In the genomic region with DNA sequence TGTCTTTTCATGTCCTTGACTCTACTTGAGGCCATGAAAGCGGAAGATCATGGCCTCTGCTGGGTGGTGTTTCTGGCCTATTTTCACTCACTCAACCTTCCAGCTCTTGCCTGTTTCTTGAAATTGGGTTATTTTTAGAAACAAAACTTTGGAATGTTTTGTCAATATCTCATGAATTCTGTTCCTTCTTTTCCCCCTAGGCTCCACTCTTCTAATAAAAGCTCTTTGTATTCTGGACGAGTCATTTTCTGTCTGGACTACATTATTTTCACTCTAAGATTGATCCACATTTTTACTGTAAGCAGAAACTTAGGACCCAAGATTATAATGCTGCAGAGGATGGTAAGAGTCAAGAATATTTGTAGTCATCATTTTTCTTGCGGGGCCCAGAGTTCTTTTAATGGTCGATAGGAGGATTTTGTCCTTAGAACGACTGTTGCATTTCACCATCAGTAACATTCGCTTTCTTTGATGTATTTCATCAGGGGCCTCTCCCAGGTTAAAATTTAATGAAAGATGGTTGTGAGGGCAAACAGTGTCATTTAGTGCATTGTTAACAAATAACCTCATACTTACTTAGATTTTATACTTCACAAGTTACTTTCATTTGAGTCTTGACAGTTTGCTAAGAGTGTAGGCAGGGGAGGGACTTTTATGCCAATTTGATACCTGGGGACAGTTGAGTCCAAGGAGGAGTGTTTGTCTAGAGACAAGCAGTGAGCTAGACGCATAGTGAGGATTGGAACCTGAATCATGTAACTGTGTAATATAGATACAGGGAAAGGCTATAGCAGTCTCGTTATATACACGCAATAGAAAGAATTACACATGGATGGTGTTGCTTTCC, we compare ENCODE assay signal across 18 cellular contexts.
DNase-seq lines count a peak whose midpoint lies in the region; ATAC-seq, FAIRE-seq and TF ChIP-seq lines count a peak whose summit lies in the region.
"Had no signal": no experiment of that assay in that cellular context is flagged by ENCODE, and none has a peak within 500 bp of the region (broad histone marks: within the 10 kb centered on the region; RNA-seq: fewer than 3 reads in every experiment).

No MANE protein-coding gene starts in this region.

- H2AFZ ChIP-seq in mammary epithelial cell (ENCODE audit: low read depth, low read length) (peak overlapping the region; percentile 47), HepG2 (ENCODE audit: low read length) (no peak overlapping the region)

- no peak for TF ChIP-seq RAD21 in HepG2 (CRISPR knock-in tag; IDR thresholded peaks at IDR 0.05)

- peaks cover 0 to 3% (median 0%) of the 10 kb centered on the region in 6 donors for H3K9me3 Mint-ChIP-seq in immature natural killer cell
- H3K9me3 Mint-ChIP-seq: stimulated activated naive CD8-positive, alpha-beta T cell treated with anti-CD3 and anti-CD28 coated beads, Interleukin-15, Interleukin-2, amounts not matched to agents 100 ng/mL and 50 ng/mL, for 24 hours had no signal

- intact Hi-C loops in mammary epithelial cell (cut with micrococcal nuclease): loop anchor here (1.0 kb wide), 1 partner anchor 154 kb away; no protein-coding TSS in a partner anchor
- intact Hi-C loops in HepG2 (cut with micrococcal nuclease; ENCODE audit: unreplicated experiment): no loop called here

- H3K4me1 ChIP-seq in BLaER1 (peaks cover 49% of the 10 kb centered on the region), mammary epithelial cell (ENCODE audit: insufficient read depth, low read length) (peaks cover 54% of the 10 kb centered on the region), HepG2 (ENCODE audit: insufficient read depth, low read length) (peaks cover 42% of the 10 kb centered on the region)
- H3K4me1 ChIP-seq: upper lobe of right lung had no signal

- peaks cover 41 to 50% of the 10 kb centered on the region in 2 donors for H3K4me1 Mint-ChIP-seq in immature natural killer cell

- peaks cover 0 to 3% (median 2%) of the 10 kb centered on the region in 3 donors for H3K27me3 Mint-ChIP-seq in immature natural killer cell (ENCODE audit: low read depth in 3 of 3)
- H3K27me3 Mint-ChIP-seq: stimulated activated naive CD8-positive, alpha-beta T cell treated with anti-CD3 and anti-CD28 coated beads, Interleukin-15, Interleukin-2, amounts not matched to agents 100 ng/mL and 50 ng/mL, for 24 hours had no signal

- DNase-seq in LoVo (ENCODE audit: low spot score) (peak; percentile 9), mammary epithelial cell (no peak), HepG2 (ENCODE audit: low spot score) (peak; percentile 81), immature natural killer cell (no peak), DMS114 treated with DMSO at 0.1 percent for 48 hours (lab: John Stamatoyannopoulos, UW; ENCODE audit: unreplicated experiment) (no peak), superior temporal gyrus (ENCODE audit: extremely low spot score) (no peak), HT-29 (ENCODE audit: low spot score) (no peak)
- DNase-seq: effector CD4-positive, alpha-beta T cell; GOT3; left cardiac atrium; NCI-H2081; NCI-H510A; SHP77 treated with DMSO at 0.1 percent for 48 hours; upper lobe of right lung had no signal

- H3K36me3 ChIP-seq in BLaER1 (no peaks in the 10 kb centered on the region), mammary epithelial cell (ENCODE audit: insufficient read depth, low read length) (no peaks in the 10 kb centered on the region), HepG2 (replicated peaks in 1 of 2; ENCODE audit: control insufficient read depth in 1 of 2, insufficient read depth in 2 of 2, low read length in 2 of 2) (no peaks in the 10 kb centered on the region)
- H3K36me3 ChIP-seq: upper lobe of right lung had no signal

- no peak overlapping the region for H3K4me3 ChIP-seq in BLaER1
- no peak overlapping the region for H3K4me3 ChIP-seq in mammary epithelial cell (replicated peaks in 1 of 3; ENCODE audit: insufficient read depth in 1 of 3, low read depth in 2 of 3, low read length in 3 of 3)
- peak overlapping the region in 1 of 3 experiments; percentile 4; a peak in 1 of 6 replicates for H3K4me3 ChIP-seq in HepG2 (replicated peaks in 1 of 3; ENCODE audit: insufficient read depth in 1 of 3, low read depth in 2 of 3, low read length in 3 of 3)
- H3K4me3 ChIP-seq: upper lobe of right lung had no signal

- dilution Hi-C loops in mammary epithelial cell (cut with HindIII; ENCODE audit: low sequenced_read_pairs): no loop called here

- H3K4me3 Mint-ChIP-seq in immature natural killer cell: no peak overlapping the region
- H3K4me3 Mint-ChIP-seq: IgD-negative memory B cell; stimulated activated naive CD8-positive, alpha-beta T cell treated with anti-CD3 and anti-CD28 coated beads, Interleukin-15, Interleukin-2, amounts not matched to agents 100 ng/mL and 50 ng/mL, for 24 hours had no signal

- POLR2A ChIA-PET in HepG2 (lab: Yijun Ruan, JAX): interaction anchor here (1.0 kb wide), 1 partner anchor 15 kb away, joined by 4 read pairs; no protein-coding TSS in a partner anchor

- no peak for TF ChIP-seq CTCF in mammary epithelial cell (conservative IDR thresholded peaks at IDR 0.05 in 1 of 2, IDR thresholded peaks at IDR 0.05 in 1 of 2; ENCODE audit: extremely low read depth in 1 of 2, insufficient read depth in 1 of 2, low read depth in 1 of 2, low read length in 2 of 2)
- TF ChIP-seq CTCF in HepG2 (CRISPR knock-in tag; IDR thresholded peaks at IDR 0.05): no peak

- no peak for TF ChIP-seq POLR2A in HepG2 (IDR thresholded peaks at IDR 0.05; ENCODE audit: insufficient read depth in 1 of 2, low read depth in 2 of 2, low read length in 2 of 2)

- no peaks in the 10 kb centered on the region for H3K27me3 ChIP-seq in BLaER1
- H3K27me3 ChIP-seq in mammary epithelial cell (ENCODE audit: insufficient read depth, low read length): no peaks in the 10 kb centered on the region
- no peaks in the 10 kb centered on the region for H3K27me3 ChIP-seq in HepG2 (ENCODE audit: control insufficient read depth in 1 of 2, insufficient read depth in 2 of 2, low read length in 2 of 2)
- H3K27me3 ChIP-seq: upper lobe of right lung had no signal

- 14% methylated on average over 9 of the region's 9 CpGs for WGBS in mammary epithelial cell (ENCODE audit: low coverage, missing lambda C conversion rate)
- WGBS in HepG2 (ENCODE audit: low lambda C conversion rate): 19% methylated on average over 9 of the region's 9 CpGs

- H3K79me2 ChIP-seq in mammary epithelial cell (ENCODE audit: insufficient read depth, low read length): no peaks in the 10 kb centered on the region
- no peaks in the 10 kb centered on the region for H3K79me2 ChIP-seq in HepG2 (ENCODE audit: insufficient read depth, low read length)

- H3K27ac ChIP-seq in BLaER1: no peak overlapping the region
- H3K27ac ChIP-seq in mammary epithelial cell (ENCODE audit: insufficient read depth, low read depth, low read length): peak overlapping the region; percentile 92
- peak overlapping the region; percentile 28 for H3K27ac ChIP-seq in HepG2 (ENCODE audit: extremely low read length, insufficient read depth, low read length)
- H3K27ac ChIP-seq: upper lobe of right lung had no signal

- H3K9ac ChIP-seq in BLaER1 (no peak overlapping the region), mammary epithelial cell (ENCODE audit: insufficient read depth, low read length) (peak overlapping the region; percentile 65), HepG2 (ENCODE audit: insufficient read depth, low read depth, low read length) (no peak overlapping the region)

- TF ChIP-seq EP300 in HepG2 (IDR thresholded peaks at IDR 0.05; ENCODE audit: low read depth in 2 of 2, low read length in 2 of 2): peak in 1 of 2 experiments; percentile 93; a peak in 2 of 4 replicates
- TF ChIP-seq EP300 in HepG2 (CRISPR knock-in tag; IDR thresholded peaks at IDR 0.05; ENCODE audit: borderline replicate concordance): no peak

- peak; percentile 74 for ATAC-seq in HepG2
- ATAC-seq: activated CD4-positive, CD25-positive, alpha-beta regulatory T cell treated with anti-CD3 and anti-CD28 coated beads, Interleukin-2, amount 50 U/mL, for 24 hours; left cardiac atrium; upper lobe of right lung had no signal

- CTCF ChIA-PET in mammary epithelial cell (lab: Charles Lee; ENCODE audit: low non-redundant PET) (interaction anchor here (0.8 kb wide), 1 partner anchor 151 kb away, joined by 7 read pairs; no protein-coding TSS in a partner anchor), HepG2 (lab: Yijun Ruan, JAX; ENCODE audit: low intra/inter-chr PET ratio, low total read pairs) (no interaction called here)

- BruUV-seq in mammary epithelial cell (replicated peaks; lab: Mats Ljungman, UMichigan): no TSS peak
- BruUV-seq in HepG2 (replicated peaks; lab: Mats Ljungman, UMichigan): TSS peak; percentile 92

- H3K4me2 ChIP-seq in BLaER1 (peak overlapping the region; percentile 41), mammary epithelial cell (ENCODE audit: insufficient read depth, low read depth, low read length) (peak overlapping the region; percentile 63), HepG2 (ENCODE audit: low read depth, low read length) (peak overlapping the region; percentile 46)

- peak overlapping the region in 1 of 6 donors; percentile 7 for H3K27ac Mint-ChIP-seq in immature natural killer cell
- H3K27ac Mint-ChIP-seq: IgD-negative memory B cell; stimulated activated naive CD8-positive, alpha-beta T cell treated with anti-CD3 and anti-CD28 coated beads, Interleukin-15, Interleukin-2, amounts not matched to agents 100 ng/mL and 50 ng/mL, for 24 hours had no signal

- no peaks in the 10 kb centered on the region for H4K20me1 ChIP-seq in BLaER1
- no peaks in the 10 kb centered on the region for H4K20me1 ChIP-seq in mammary epithelial cell (ENCODE audit: insufficient read depth, low read length)
- H4K20me1 ChIP-seq in HepG2 (ENCODE audit: insufficient read depth, low read length): no peaks in the 10 kb centered on the region

- in situ Hi-C loops in mammary epithelial cell (cut with MboI; ENCODE audit: low sequenced_read_pairs in 2 of 2) (loop anchor here (10.0 to 25.0 kb wide), 5 partner anchors 143 to 1131 kb away; no protein-coding TSS in a partner anchor), HepG2 (cut with HindIII; ENCODE audit: extremely low pct_ligation_motif_present, low pct_unique_long_range_greater_than_20kb) (loop anchor here (25.0 kb wide), 1 partner anchor 1131 kb away; no protein-coding TSS in a partner anchor)

- H3K36me3 Mint-ChIP-seq in immature natural killer cell: peaks cover 0 to 4% (median 0%) of the 10 kb centered on the region in 3 donors

- peaks cover 32% of the 10 kb centered on the region for H3K9me3 ChIP-seq in BLaER1
- no peaks in the 10 kb centered on the region for H3K9me3 ChIP-seq in mammary epithelial cell (replicated peaks; ENCODE audit: insufficient read depth, low read length)
- no peaks in the 10 kb centered on the region for H3K9me3 ChIP-seq in HepG2 (ENCODE audit: low read length)
- H3K9me3 ChIP-seq: upper lobe of right lung had no signal

- peak; percentile 63 for FAIRE-seq in HepG2 (lab: Jason Lieb, UNC)

Comparison
In these comparisons a context has a peak if more than half of its experiments do, and no peak if none do; other contexts are left out.
1. DNase-seq: peak in LoVo (single experiment) and HepG2 (single experiment); none in mammary epithelial cell (single experiment), immature natural killer cell (0 of 3), DMS114 treated with DMSO at 0.1 percent for 48 hours (single experiment), superior temporal gyrus (single experiment) and HT-29 (single experiment).
2. Peak in every context shown above with its lines, with median percentiles within 50 percentile points of each other: H3K4me2 ChIP-seq.